10 cellular contexts compared by ENCODE assay signal in genomic region chr9:38025166-38025565, GRCh38. TPM values are rescaled to one million over a fixed set of nuclear protein-coding genes. Genes with fewer than 3 reads are reported as not detected.
DNase-seq lines count a peak whose midpoint lies in the region; ATAC-seq, FAIRE-seq and TF ChIP-seq lines count a peak whose summit lies in the region.
"Had no signal": no experiment of that assay in that cellular context is flagged by ENCODE, and none has a peak within 500 bp of the region (broad histone marks: within the 10 kb centered on the region; RNA-seq: fewer than 3 reads in every experiment).

No MANE protein-coding gene starts in this region.

- no peak overlapping the region for H3K56ac ChIP-seq in H9 (ENCODE audit: insufficient read length, low read depth, low read length)

- H3K4me3 ChIP-seq in astrocyte (ENCODE audit: insufficient read depth, low read depth, low read length) (no peak overlapping the region), skin epidermis (no peak overlapping the region)

- H4K20me1 ChIP-seq in H9 (ENCODE audit: control insufficient read depth, insufficient read depth, insufficient read length): no peaks in the 10 kb centered on the region
- peaks cover 21% of the 10 kb centered on the region for H4K20me1 ChIP-seq in astrocyte (ENCODE audit: insufficient read depth, low read length)

- H2BK20ac ChIP-seq in H9 (ENCODE audit: low read depth, low read length, poor library complexity, severe bottlenecking): no peak overlapping the region

- no peak overlapping the region for H3T11ph ChIP-seq in H9 (ENCODE audit: low read length)

- H4K8ac ChIP-seq in H9 (replicated peaks; ENCODE audit: insufficient read length, low read depth, low read length): no peak overlapping the region

- H2AFZ ChIP-seq in H9 (ENCODE audit: low read length) (no peak overlapping the region), astrocyte (ENCODE audit: low read depth, low read length) (no peak overlapping the region)

- no peak overlapping the region for H2BK120ac ChIP-seq in H9 (ENCODE audit: low read depth, low read length, poor library complexity, severe bottlenecking)

- H2AK5ac ChIP-seq in H9 (ENCODE audit: insufficient read length, low read length): peak overlapping the region; percentile 90

- no peaks in the 10 kb centered on the region; the same call in 1 of the 2 replicates for H3K79me2 ChIP-seq in H9 (ENCODE audit: insufficient read depth, low read length)
- H3K79me2 ChIP-seq in astrocyte (ENCODE audit: insufficient read depth, low read length): peaks cover 89% of the 10 kb centered on the region

- no peak for DNase-seq in H9
- DNase-seq in astrocyte (ENCODE audit: low read depth): no peak
- no peak for DNase-seq in glutamatergic neuron
- no peak for DNase-seq in NCI-H82 treated with DMSO at 0.1 percent for 48 hours (lab: John Stamatoyannopoulos, UW; ENCODE audit: unreplicated experiment)
- no peak for DNase-seq in HTR-8/SVneo (ENCODE audit: insufficient read length, low spot score)
- DNase-seq in hypothalamus (lab: John Stamatoyannopoulos, UW): no peak
- DNase-seq: activated CD4-positive, alpha-beta T cell treated with anti-CD3 and anti-CD28 coated beads for 4 hours; activated naive CD4-positive, alpha-beta T cell had no signal

- H4K5ac ChIP-seq in H9 (ENCODE audit: insufficient read length, low read depth, low read length): no peak overlapping the region

- no CpG with 5 or more reads among the region's 8 CpGs for WGBS in H9 (ENCODE audit: extremely low coverage, insufficient read length, low lambda C conversion rate)

- H3K4me3 Mint-ChIP-seq in H9: no peak overlapping the region
- H3K4me3 Mint-ChIP-seq in astrocyte (ENCODE audit: unreplicated experiment): no peak overlapping the region
- H3K4me3 Mint-ChIP-seq in glutamatergic neuron (ENCODE audit: unreplicated experiment): peak overlapping the region; percentile 74

- no peak overlapping the region for H2BK5ac ChIP-seq in H9 (ENCODE audit: insufficient read length, low read length)

- H3K4me1 Mint-ChIP-seq in H9 (peaks cover 67 to 77% of the 10 kb centered on the region in 2 experiments), astrocyte (ENCODE audit: low read depth, unreplicated experiment) (peaks cover 87% of the 10 kb centered on the region), glutamatergic neuron (ENCODE audit: low read depth, unreplicated experiment) (peaks cover 71% of the 10 kb centered on the region)

- H3K23me2 ChIP-seq in H9 (ENCODE audit: insufficient read length, low read depth, low read length, poor library complexity, severe bottlenecking): no peaks in the 10 kb centered on the region

- no peak overlapping the region for H3K18ac ChIP-seq in H9 (ENCODE audit: insufficient read length, low read depth, low read length)

- H3K4me1 ChIP-seq in H9 (ENCODE audit: insufficient read depth, low read length) (peaks cover 25% of the 10 kb centered on the region; the same call in 1 of the 2 replicates), astrocyte (ENCODE audit: insufficient read depth, low read length) (peaks cover 55% of the 10 kb centered on the region)

- no peak for FAIRE-seq in astrocyte (lab: Jason Lieb, UNC)
- no peak for FAIRE-seq in HTR-8/SVneo (lab: Jason Lieb, UNC)

- H4K91ac ChIP-seq in H9 (ENCODE audit: insufficient read length, low read depth, low read length): no peak overlapping the region

- H3K79me1 ChIP-seq in H9 (ENCODE audit: insufficient read depth, low read depth, low read length, poor library complexity, severe bottlenecking): no peaks in the 10 kb centered on the region

- ATAC-seq in HG03342 (IDR thresholded peaks at IDR 0.05; ENCODE audit: unreplicated experiment): no peak

- H3K4me2 ChIP-seq in H9 (ENCODE audit: insufficient read depth, insufficient read length, low read length) (no peak overlapping the region), astrocyte (ENCODE audit: low read length) (peak overlapping the region; percentile 77)

- H3K36me3 ChIP-seq in astrocyte (ENCODE audit: insufficient read depth, low read length): no peaks in the 10 kb centered on the region

- H3K14ac ChIP-seq in H9 (ENCODE audit: insufficient read depth, low read length): peak overlapping the region; percentile 21; the same call in 1 of the 2 replicates

- H3K27ac ChIP-seq in H9 (ENCODE audit: insufficient read length, low read depth, low read length): no peak overlapping the region
- H3K27ac ChIP-seq in astrocyte (ENCODE audit: low read depth, low read length): peak overlapping the region; percentile 99
- peak overlapping the region in 17 of 21 experiments; percentile 19 to 74 (median 61) for H3K27ac ChIP-seq in skin epidermis

- no peak overlapping the region for H3K4ac ChIP-seq in H9 (ENCODE audit: low read depth, low read length)

- no peaks in the 10 kb centered on the region for H3K27me3 Mint-ChIP-seq in H9 (ENCODE audit: low read depth)
- no peaks in the 10 kb centered on the region for H3K27me3 Mint-ChIP-seq in astrocyte (ENCODE audit: low read depth, unreplicated experiment)
- peaks cover 13% of the 10 kb centered on the region for H3K27me3 Mint-ChIP-seq in glutamatergic neuron (ENCODE audit: unreplicated experiment)

- no peaks in the 10 kb centered on the region for H3K9me3 Mint-ChIP-seq in H9
- H3K9me3 Mint-ChIP-seq in astrocyte (ENCODE audit: unreplicated experiment): no peaks in the 10 kb centered on the region
- peaks cover 17% of the 10 kb centered on the region for H3K9me3 Mint-ChIP-seq in glutamatergic neuron (ENCODE audit: unreplicated experiment)

- H3K9ac ChIP-seq in H9 (ENCODE audit: extremely low read depth, insufficient read length, low read length) (no peak overlapping the region), astrocyte (ENCODE audit: low read length) (peak overlapping the region; percentile 89)

- H3K27ac Mint-ChIP-seq in H9 (peak overlapping the region in 2 of 3 experiments; percentile 25 to 26; a peak in 6 of 7 replicates), astrocyte (ENCODE audit: unreplicated experiment) (peak overlapping the region; percentile 100), glutamatergic neuron (ENCODE audit: unreplicated experiment) (peak overlapping the region; percentile 99)

- H3K27me3 ChIP-seq in H9 (ENCODE audit: insufficient read depth, low read length): no peaks in the 10 kb centered on the region
- no peaks in the 10 kb centered on the region for H3K27me3 ChIP-seq in astrocyte (ENCODE audit: insufficient read depth, low read length)

- H3K9me3 ChIP-seq in H9 (ENCODE audit: control insufficient read depth, low read depth, low read length) (no peaks in the 10 kb centered on the region), astrocyte (ENCODE audit: insufficient read depth, low read depth, low read length) (no peaks in the 10 kb centered on the region)

- H2BK15ac ChIP-seq in H9 (ENCODE audit: low read depth, low read length): no peak overlapping the region

- no peak overlapping the region for H3K23ac ChIP-seq in H9 (ENCODE audit: insufficient read length, low read depth, low read length)

- TF ChIP-seq CTCF in H9 (conservative IDR thresholded peaks at IDR 0.05) (peak; percentile 46; the same call in 2 of the 3 replicates), astrocyte (IDR thresholded peaks at IDR 0.05; ENCODE audit: insufficient read depth, low read depth, low read length) (no peak), glutamatergic neuron (IDR thresholded peaks at IDR 0.05; ENCODE audit: partially characterized antibody, unreplicated experiment) (no peak)

- H3K36me3 Mint-ChIP-seq in H9 (ENCODE audit: insufficient read depth in 1 of 3, low read depth in 3 of 3) (no peaks in the 10 kb centered on the region; a peak in 1 of 7 replicates), astrocyte (ENCODE audit: low read depth, unreplicated experiment) (no peaks in the 10 kb centered on the region), glutamatergic neuron (ENCODE audit: unreplicated experiment) (no peaks in the 10 kb centered on the region)

- H2BK12ac ChIP-seq in H9 (ENCODE audit: insufficient read length, low read depth, low read length): peak overlapping the region; percentile 37

RNA-seq across cellular contexts. Expression of gene SHB, which starts 43.9 kb away (rescaled TPM):
- total RNA-seq in H9 (2021) (13.8 and 14.6 TPM in 2 replicates), astrocyte (53.4 and 54.5 TPM in 2 replicates), glutamatergic neuron (ENCODE audit: unreplicated experiment) (31.7 TPM)

Comparison
In these comparisons a context has a peak if more than half of its experiments do, and no peak if none do; other contexts are left out.
1. H3K27ac Mint-ChIP-seq: peak in every context shown above with its lines; median percentile 100 in astrocyte; 99 in glutamatergic neuron; 26 in H9.